8 cellular contexts compared by ENCODE assay signal in genomic region chr5:174327317-174327864, GRCh38.
DNase-seq lines count a peak whose midpoint lies in the region; ATAC-seq, FAIRE-seq and TF ChIP-seq lines count a peak whose summit lies in the region.

No MANE protein-coding gene starts in this region.

- no peaks in the 10 kb centered on the region for H3K79me2 ChIP-seq in PC-3 (ENCODE audit: low read length)

- peak; percentile 96 for TF ChIP-seq CTCF in PC-3 (conservative IDR thresholded peaks at IDR 0.05; ENCODE audit: low read depth, low read length)
- TF ChIP-seq CTCF in cardiac muscle cell (IDR thresholded peaks at IDR 0.05; ENCODE audit: low read depth, low read length), result peak; percentile 83

- H3K4me1 ChIP-seq in PC-3 (ENCODE audit: insufficient read depth, low read length), result peaks cover 19% of the 10 kb centered on the region
- peaks cover 4% of the 10 kb centered on the region for H3K4me1 ChIP-seq in cardiac muscle cell (ENCODE audit: low read depth)
- no peaks in the 10 kb centered on the region for H3K4me1 ChIP-seq in small intestine (ENCODE audit: control insufficient read depth in 2 of 2, insufficient read depth in 1 of 2, low read depth in 1 of 2, low read length in 1 of 2)

- H3K36me3 Mint-ChIP-seq in activated T-cell treated with anti-CD3 and anti-CD28 coated beads, Interleukin-2, amount 50 U/mL, for 4 hours (ENCODE audit: insufficient read depth), result no peaks in the 10 kb centered on the region

- H3K27me3 ChIP-seq in PC-3 (ENCODE audit: low read length) (peaks cover 18% of the 10 kb centered on the region), cardiac muscle cell (peaks cover 5% of the 10 kb centered on the region), small intestine (ENCODE audit: control insufficient read depth in 2 of 2, insufficient read depth in 2 of 2, low read length in 2 of 2) (peaks cover 0 to 7% of the 10 kb centered on the region in 2 donors)

- 30 to 36% (median 33%) methylated on average over 10 of the region's 10 CpGs for WGBS in small intestine, 3 donors

- ATAC-seq in activated T-cell treated with anti-CD3 and anti-CD28 coated beads, Interleukin-2, amount 50 U/mL, for 4 hours, result no peak
- ATAC-seq in PC-3, result peak; percentile 89
- no peak for ATAC-seq in activated CD4-positive, CD25-positive, alpha-beta regulatory T cell treated with anti-CD3 and anti-CD28 coated beads, Interleukin-2, amount 50 U/mL, for 24 hours

- H3K4me1 Mint-ChIP-seq in activated T-cell treated with anti-CD3 and anti-CD28 coated beads, Interleukin-2, amount 50 U/mL, for 4 hours (ENCODE audit: low read depth), result no peaks in the 10 kb centered on the region

- intact Hi-C loops in PC-3 (cut with micrococcal nuclease), result loop anchor here (2.0 kb wide), 1 partner anchor 465 kb away; no protein-coding TSS in a partner anchor

- H3K36me3 ChIP-seq in PC-3 (ENCODE audit: low read depth, low read length), result no peaks in the 10 kb centered on the region
- H3K36me3 ChIP-seq in cardiac muscle cell, result no peaks in the 10 kb centered on the region
- no peaks in the 10 kb centered on the region for H3K36me3 ChIP-seq in small intestine (ENCODE audit: control insufficient read depth in 2 of 2, insufficient read depth in 2 of 2, low read length in 2 of 2)

- POLR2A ChIA-PET in PC-3 (lab: Charles Lee; ENCODE audit: unreplicated experiment), result no interaction called here

- BruUV-seq in PC-3 (replicated peaks; lab: Mats Ljungman, UMichigan), result no TSS peak

- FAIRE-seq in HTR-8/SVneo (lab: Jason Lieb, UNC) (no peak), small intestine (lab: Jason Lieb, UNC) (no peak)

- no peak overlapping the region for H2AFZ ChIP-seq in PC-3 (ENCODE audit: low read length)

- no peaks in the 10 kb centered on the region for H3F3A ChIP-seq in PC-3 (ENCODE audit: low read length, unreplicated experiment)

- H3K27me3 Mint-ChIP-seq in activated T-cell treated with anti-CD3 and anti-CD28 coated beads, Interleukin-2, amount 50 U/mL, for 4 hours (ENCODE audit: low read depth), result peaks cover 16% of the 10 kb centered on the region

- no peaks in the 10 kb centered on the region for H4K20me1 ChIP-seq in PC-3 (ENCODE audit: low read length)

- no peak overlapping the region for H3K27ac ChIP-seq in PC-3 (ENCODE audit: low read length)
- no peak overlapping the region for H3K27ac ChIP-seq in cardiac muscle cell
- no peak overlapping the region for H3K27ac ChIP-seq in small intestine (ENCODE audit: low read depth in 1 of 2, low read length in 1 of 2)

- no peak overlapping the region for H3K9ac ChIP-seq in PC-3 (ENCODE audit: low read length)

- H3K9me3 ChIP-seq in PC-3 (ENCODE audit: low read length) (no peaks in the 10 kb centered on the region), cardiac muscle cell (ENCODE audit: low read depth) (no peaks in the 10 kb centered on the region), small intestine (ENCODE audit: control insufficient read depth, low read depth) (no peaks in the 10 kb centered on the region)

- no peaks in the 10 kb centered on the region for H3K9me2 ChIP-seq in PC-3 (replicated peaks; ENCODE audit: low read length)

- CTCF ChIA-PET in PC-3 (lab: Charles Lee), result interaction anchor here (0.6 kb wide), 2 partner anchors 16 to 1593 kb away, joined by 4 to 5 read pairs; no protein-coding TSS in a partner anchor

- H3K4me2 ChIP-seq in PC-3 (ENCODE audit: low read length), result no peak overlapping the region

- DNase-seq in activated T-cell treated with anti-CD3 and anti-CD28 coated beads for 1 hour (ENCODE audit: low read depth) (peak; percentile 25), HTR-8/SVneo (ENCODE audit: insufficient read length, low spot score) (peak; percentile 85), PC-3 (peak; percentile 93), cardiac muscle cell (ENCODE audit: low read depth in 1 of 2, low spot score in 1 of 2) (peak; percentile 87 to 95), small intestine (peak; percentile 59)
- no peak for DNase-seq in activated T-cell treated with anti-CD3 and anti-CD28 coated beads, Interleukin-2, amount 50 U/mL, for 4 hours
- peak; percentile 81 for DNase-seq in activated effector memory CD4-positive, alpha-beta T cell treated with anti-CD3 and anti-CD28 coated beads, Interleukin-2, amount 50 U/mL, for 16 hours

- H3K4me3 Mint-ChIP-seq in activated T-cell treated with anti-CD3 and anti-CD28 coated beads, Interleukin-2, amount 50 U/mL, for 4 hours, result no peak overlapping the region

- no peak overlapping the region for H3K4me3 ChIP-seq in PC-3 (ENCODE audit: low read length)
- H3K4me3 ChIP-seq in cardiac muscle cell, result no peak overlapping the region
- H3K4me3 ChIP-seq in small intestine (ENCODE audit: low read depth in 1 of 2, low read length in 2 of 2), result no peak overlapping the region

- H3K9me3 Mint-ChIP-seq in activated T-cell treated with anti-CD3 and anti-CD28 coated beads, Interleukin-2, amount 50 U/mL, for 4 hours, result no peaks in the 10 kb centered on the region
